8 cellular contexts compared by ENCODE assay signal in the genomic region with DNA sequence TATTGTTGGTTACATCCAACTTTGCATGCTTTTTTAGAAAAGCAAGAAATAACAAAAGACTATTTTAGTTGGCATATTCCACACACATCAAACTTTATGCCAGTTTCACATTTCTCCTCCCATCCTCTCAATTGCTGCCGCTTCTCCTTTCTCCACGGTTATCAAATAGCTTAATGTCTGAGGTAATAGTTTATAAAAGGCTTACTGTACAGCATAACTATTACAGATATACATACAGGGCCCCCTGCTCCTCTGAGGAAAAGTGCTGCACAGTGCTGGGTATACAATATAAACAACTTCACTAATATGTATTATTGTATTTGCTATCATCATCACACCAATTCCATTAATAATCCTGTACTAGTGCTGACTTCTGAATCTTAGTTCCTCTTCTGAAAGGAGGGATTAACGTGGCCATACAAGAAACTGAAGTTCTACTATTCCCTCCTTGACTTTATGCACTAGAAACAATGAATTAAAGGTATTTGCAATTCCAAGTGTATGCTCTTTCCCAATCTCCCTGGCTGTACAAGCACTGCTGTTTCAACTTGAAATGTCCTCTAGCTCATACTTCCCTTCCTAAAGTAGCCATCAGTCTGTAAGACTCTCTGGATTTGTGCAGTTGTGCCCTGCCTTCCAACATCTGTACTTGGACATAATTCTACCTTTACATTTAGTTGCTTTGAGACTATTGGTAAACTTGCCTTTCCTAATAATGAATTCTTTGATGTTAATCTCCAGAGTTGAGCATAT. TPM values are rescaled to one million over a fixed set of nuclear protein-coding genes. Genes with fewer than 3 reads are reported as not detected.
DNase-seq lines count a peak whose midpoint lies in the region; ATAC-seq, FAIRE-seq and TF ChIP-seq lines count a peak whose summit lies in the region.

No MANE protein-coding gene starts in this region.

- H4K5ac ChIP-seq in H1 (ENCODE audit: insufficient read length, low read depth, low read length): no peak overlapping the region

- peaks cover 26 to 52% (median 42%) of the 10 kb centered on the region in 4 donors for H3K4me1 Mint-ChIP-seq in CD4-positive, alpha-beta memory T cell
- H3K4me1 Mint-ChIP-seq in CD8-positive, alpha-beta T cell (ENCODE audit: low read depth): peaks cover 60% of the 10 kb centered on the region

- H3K18ac ChIP-seq in H1 (ENCODE audit: extremely low read depth, low read length) (no peak overlapping the region), trophoblast cell (ENCODE audit: low read length) (no peak overlapping the region)

- H4K8ac ChIP-seq in H1 (ENCODE audit: extremely low read depth, insufficient read depth, low read length): no peak overlapping the region
- H4K8ac ChIP-seq in trophoblast cell (ENCODE audit: low read depth, low read length): no peak overlapping the region

- H3K27ac Mint-ChIP-seq in CD4-positive, alpha-beta memory T cell: no peak overlapping the region
- H3K27ac Mint-ChIP-seq in CD8-positive, alpha-beta T cell: no peak overlapping the region

- H2AFZ ChIP-seq in H1 (ENCODE audit: low read length) (no peak overlapping the region), trophoblast cell (ENCODE audit: insufficient read depth, low read length, poor library complexity) (no peak overlapping the region)

- CTCF ChIA-PET in CD4-positive, alpha-beta memory T cell (lab: Charles Lee; ENCODE audit: partially characterized antibody): interaction anchor here (1.0 to 2.9 kb wide), 6 partner anchors 9 to 130 kb away, joined by 3 to 17 read pairs (median 4); no protein-coding TSS in a partner anchor
- CTCF ChIA-PET in H1 (lab: Charles Lee; ENCODE audit: partially characterized antibody): interaction anchor here (1.0 to 2.1 kb wide), 9 partner anchors 10 to 82 kb away, joined by 3 to 7 read pairs (median 4); no protein-coding TSS in a partner anchor
- CTCF ChIA-PET in CD8-positive, alpha-beta T cell (lab: Charles Lee): interaction anchor here (0.9 to 4.0 kb wide), 4 partner anchors 9 to 130 kb away, joined by 3 to 14 read pairs (median 6); no protein-coding TSS in a partner anchor

- no peak for FAIRE-seq in H1 (lab: Jason Lieb, UNC)

- peak overlapping the region in 1 of 2 donors; percentile 52 for H3K4me3 ChIP-seq in CD4-positive, alpha-beta memory T cell (ENCODE audit: low read length in 2 of 2)
- peak overlapping the region; percentile 76 for H3K4me3 ChIP-seq in NB4 (ENCODE audit: low read depth, low read length)
- peak overlapping the region in 2 of 4 experiments; percentile 1 to 79; a peak in 3 of 8 replicates for H3K4me3 ChIP-seq in H1 (ENCODE audit: extremely low read depth in 1 of 4, insufficient read depth in 2 of 4, low read depth in 3 of 4, low read length in 4 of 4)
- no peak overlapping the region for H3K4me3 ChIP-seq in trophoblast cell (ENCODE audit: low read depth, low read length)
- H3K4me3 ChIP-seq in CD8-positive, alpha-beta T cell (ENCODE audit: low read depth, low read length): no peak overlapping the region

- H4K20me1 ChIP-seq in H1 (replicated peaks in 1 of 2; ENCODE audit: control insufficient read depth in 1 of 2, insufficient read depth in 2 of 2, low read length in 2 of 2): peaks cover 22 to 33% of the 10 kb centered on the region in 2 experiments

- H2BK120ac ChIP-seq in H1 (replicated peaks; ENCODE audit: low read depth, low read length) (no peak overlapping the region), trophoblast cell (ENCODE audit: insufficient read depth, low read length, poor library complexity) (no peak overlapping the region)

- peak overlapping the region; percentile 81 to 93 for H3K4me2 ChIP-seq in H1 (ENCODE audit: insufficient read depth in 1 of 2, low read depth in 2 of 2, low read length in 2 of 2)
- H3K4me2 ChIP-seq in trophoblast cell (ENCODE audit: low read length): peak overlapping the region; percentile 63

- no peak overlapping the region for H3K56ac ChIP-seq in H1 (replicated peaks; ENCODE audit: insufficient read length, low read depth, low read length)

- TF ChIP-seq EP300 in H1 (IDR thresholded peaks at IDR 0.05; ENCODE audit: borderline replicate concordance in 1 of 2, low read depth in 2 of 2, low read length in 2 of 2): no peak

- peaks cover 0 to 6% (median 0%) of the 10 kb centered on the region in 8 donors for H3K9me3 Mint-ChIP-seq in CD4-positive, alpha-beta memory T cell
- no peaks in the 10 kb centered on the region for H3K9me3 Mint-ChIP-seq in CD8-positive, alpha-beta T cell

- no peak for TF ChIP-seq CTCF in NB4 (IDR thresholded peaks at IDR 0.05; ENCODE audit: low read depth, low read length)
- no peak for TF ChIP-seq CTCF in H1 (IDR thresholded peaks at IDR 0.05; ENCODE audit: control extremely low read depth in 1 of 3, insufficient read depth in 1 of 3, low read depth in 1 of 3, low read length in 3 of 3)
- TF ChIP-seq CTCF in CD8-positive, alpha-beta T cell (IDR thresholded peaks at IDR 0.05): no peak

- no peak for TF ChIP-seq POLR2A in NB4 (IDR thresholded peaks at IDR 0.05; ENCODE audit: extremely low read depth, insufficient read length)
- no peak for TF ChIP-seq POLR2A in H1 (IDR thresholded peaks at IDR 0.05; ENCODE audit: control extremely low read depth in 1 of 2, low read depth in 2 of 2, low read length in 2 of 2)

- WGBS in H1 (ENCODE audit: extremely low coverage in 1 of 2, insufficient coverage in 1 of 2, insufficient read length in 1 of 2, insufficient replicate concordance in 2 of 2, low coverage in 1 of 2, low lambda C conversion rate in 2 of 2, missing lambda C conversion rate in 1 of 2), 2 experiments: 59% methylated on average over 3 of the region's 3 CpGs; no CpG with 5 or more reads in 1 of the 2 experiments
- WGBS in trophoblast cell (ENCODE audit: extremely low coverage, insufficient coverage, insufficient read length): no CpG with 5 or more reads among the region's 3 CpGs

- DNase-seq in CD4-positive, alpha-beta memory T cell: peak in 1 of 5 donors; percentile 12
- DNase-seq in NB4 (ENCODE audit: low read depth) (peak; percentile 31), H1 (ENCODE audit: low read depth in 1 of 2, low spot score in 2 of 2) (no peak), trophoblast cell (peak in 1 of 2 donors; percentile 45), NCI-H1436 (lab: John Stamatoyannopoulos, UW) (no peak), SHP77 (lab: John Stamatoyannopoulos, UW) (no peak)
- DNase-seq in CD8-positive, alpha-beta T cell: no peak
- no peak for DNase-seq in stimulated activated CD4-positive, alpha-beta T cell treated with anti-CD3 and anti-CD28 coated beads, Interleukin-4, amount 100 ng/mL, for 24 hours

- H3K79me1 ChIP-seq in H1 (ENCODE audit: low read depth, low read length): no peaks in the 10 kb centered on the region; the same call in 1 of the 2 replicates
- peaks cover 13% of the 10 kb centered on the region for H3K79me1 ChIP-seq in trophoblast cell (ENCODE audit: low read length)

- H3K23ac ChIP-seq in H1 (ENCODE audit: insufficient read length): no peak overlapping the region
- no peak overlapping the region for H3K23ac ChIP-seq in trophoblast cell (ENCODE audit: low read length)

- H3K4ac ChIP-seq in H1 (replicated peaks; ENCODE audit: insufficient read length, low read depth, low read length): no peak overlapping the region
- H3K4ac ChIP-seq in trophoblast cell (ENCODE audit: low read depth, low read length): peak overlapping the region; percentile 97

- TF ChIP-seq RAD21 in H1 (IDR thresholded peaks at IDR 0.05 in 1 of 2, conservative IDR thresholded peaks at IDR 0.05 in 1 of 2; ENCODE audit: low read depth in 2 of 2, low read length in 2 of 2): no peak

- H3K27me3 ChIP-seq in CD4-positive, alpha-beta memory T cell (ENCODE audit: insufficient read depth, low read length): no peaks in the 10 kb centered on the region
- H3K27me3 ChIP-seq in H1 (replicated peaks in 1 of 4; ENCODE audit: control insufficient read depth in 3 of 4, extremely low read depth in 1 of 4, insufficient read depth in 3 of 4, low read length in 3 of 4) (no peaks in the 10 kb centered on the region), trophoblast cell (ENCODE audit: insufficient read depth, low read length) (no peaks in the 10 kb centered on the region)
- no peaks in the 10 kb centered on the region for H3K27me3 ChIP-seq in CD8-positive, alpha-beta T cell (ENCODE audit: insufficient read depth, low read length)

- no peak overlapping the region for H3K4me3 Mint-ChIP-seq in CD4-positive, alpha-beta memory T cell
- H3K4me3 Mint-ChIP-seq in CD8-positive, alpha-beta T cell: no peak overlapping the region

- peaks cover 1 to 4% of the 10 kb centered on the region in 2 donors for H3K27me3 Mint-ChIP-seq in CD4-positive, alpha-beta memory T cell
- no peaks in the 10 kb centered on the region for H3K27me3 Mint-ChIP-seq in CD8-positive, alpha-beta T cell (ENCODE audit: low read depth)

- no peaks in the 10 kb centered on the region for H3K9me3 ChIP-seq in CD4-positive, alpha-beta memory T cell (ENCODE audit: control insufficient read depth in 1 of 2, low read length in 2 of 2)
- H3K9me3 ChIP-seq in H1 (ENCODE audit: insufficient read depth in 2 of 2, low read depth in 1 of 2, low read length in 1 of 2) (no peaks in the 10 kb centered on the region), trophoblast cell (ENCODE audit: insufficient read depth, low read depth, low read length) (no peaks in the 10 kb centered on the region)
- H3K9me3 ChIP-seq in CD8-positive, alpha-beta T cell (ENCODE audit: low read length): no peaks in the 10 kb centered on the region

- no peak overlapping the region for H2AK5ac ChIP-seq in H1 (ENCODE audit: low read depth, low read length)
- no peak overlapping the region for H2AK5ac ChIP-seq in trophoblast cell (ENCODE audit: low read length)

- H2BK5ac ChIP-seq in H1 (ENCODE audit: low read depth, low read length) (no peak overlapping the region), trophoblast cell (ENCODE audit: low read depth, low read length, poor library complexity) (no peak overlapping the region)

- peak overlapping the region; percentile 99 for H3K27ac ChIP-seq in CD4-positive, alpha-beta memory T cell (ENCODE audit: low read depth, low read length)
- H3K27ac ChIP-seq in H1 (ENCODE audit: low read depth, low read length) (no peak overlapping the region), trophoblast cell (ENCODE audit: low read depth, low read length) (no peak overlapping the region)
- H3K27ac ChIP-seq in CD8-positive, alpha-beta T cell (ENCODE audit: low read depth, low read length): no peak overlapping the region

- H3K4me1 ChIP-seq in CD4-positive, alpha-beta memory T cell (ENCODE audit: insufficient read depth, low read length): peaks cover 70% of the 10 kb centered on the region
- peaks cover 0 to 7% (median 3%) of the 10 kb centered on the region in 4 experiments; a peak in 3 of 7 replicates for H3K4me1 ChIP-seq in H1 (replicated peaks in 1 of 4; ENCODE audit: control insufficient read depth in 3 of 4, insufficient read depth in 4 of 4, low read length in 3 of 4)
- peaks cover 0 to 2% of the 10 kb centered on the region in 2 experiments for H3K4me1 ChIP-seq in trophoblast cell (ENCODE audit: control insufficient read depth in 1 of 2, insufficient read depth in 2 of 2, low read length in 2 of 2)
- H3K4me1 ChIP-seq in CD8-positive, alpha-beta T cell (ENCODE audit: insufficient read depth, low read length): peaks cover 57% of the 10 kb centered on the region

- POLR2A ChIA-PET in CD4-positive, alpha-beta memory T cell (lab: Charles Lee; ENCODE audit: partially characterized antibody): interaction anchor here (1.0 to 4.9 kb wide), 6 partner anchors 10 to 743 kb away, joined by 3 to 60 read pairs (median 4); a partner anchor contains a TSS
- POLR2A ChIA-PET in H1 (lab: Charles Lee; ENCODE audit: partially characterized antibody): interaction anchor here (0.7 to 5.2 kb wide), 2 partner anchors 16 to 83 kb away, joined by 3 to 39 read pairs; a partner anchor contains a TSS
- POLR2A ChIA-PET in CD8-positive, alpha-beta T cell (lab: Charles Lee): interaction anchor here (1.5 to 1.6 kb wide), 2 partner anchors 83 to 130 kb away, joined by 4 to 5 read pairs; no protein-coding TSS in a partner anchor

- H3K79me2 ChIP-seq in H1 (ENCODE audit: control insufficient read depth in 1 of 2, insufficient read depth in 2 of 2, low read length in 2 of 2) (peaks cover 26 to 67% of the 10 kb centered on the region in 2 experiments), trophoblast cell (ENCODE audit: control insufficient read depth, insufficient read depth, low read length, poor library complexity) (peaks cover 17% of the 10 kb centered on the region)

- no peak overlapping the region for H2BK15ac ChIP-seq in H1 (ENCODE audit: low read length)

- no peak overlapping the region for H4K12ac ChIP-seq in trophoblast cell (ENCODE audit: low read depth, low read length)

- H2BK12ac ChIP-seq in H1 (ENCODE audit: low read depth, low read length) (no peak overlapping the region), trophoblast cell (ENCODE audit: low read length) (no peak overlapping the region)

- no peak overlapping the region for H3K14ac ChIP-seq in H1 (ENCODE audit: insufficient read length)
- H3K14ac ChIP-seq in trophoblast cell (ENCODE audit: low read length): no peak overlapping the region

- no peak overlapping the region for H2BK20ac ChIP-seq in H1 (ENCODE audit: low read length)

- no peak for ATAC-seq in CD8-positive, alpha-beta T cell

- H3K36me3 ChIP-seq in CD4-positive, alpha-beta memory T cell (ENCODE audit: insufficient read depth, low read length): no peaks in the 10 kb centered on the region
- no peaks in the 10 kb centered on the region for H3K36me3 ChIP-seq in H1 (ENCODE audit: control insufficient read depth in 2 of 4, insufficient read depth in 4 of 4, low read length in 3 of 4)
- peaks cover 0 to 5% of the 10 kb centered on the region in 2 experiments for H3K36me3 ChIP-seq in trophoblast cell (ENCODE audit: control insufficient read depth in 1 of 2, insufficient read depth in 2 of 2, low read length in 2 of 2)
- H3K36me3 ChIP-seq in CD8-positive, alpha-beta T cell (ENCODE audit: insufficient read depth, low read length): no peaks in the 10 kb centered on the region

- H4K91ac ChIP-seq in H1 (replicated peaks; ENCODE audit: insufficient read length, low read length): no peak overlapping the region
- no peak overlapping the region for H4K91ac ChIP-seq in trophoblast cell (ENCODE audit: low read depth, low read length)

- H3K23me2 ChIP-seq in H1 (ENCODE audit: low read depth, low read length): peaks cover 6% of the 10 kb centered on the region

- peaks cover 0 to 22% of the 10 kb centered on the region in 2 donors for H3K36me3 Mint-ChIP-seq in CD4-positive, alpha-beta memory T cell
- H3K36me3 Mint-ChIP-seq in CD8-positive, alpha-beta T cell: peaks cover 19% of the 10 kb centered on the region

- intact Hi-C loops in CD4-positive, alpha-beta memory T cell (cut with micrococcal nuclease): loop anchor here (2.0 to 10.0 kb wide), 5 partner anchors 20 to 1702 kb away; a partner anchor contains a TSS
- intact Hi-C loops in CD8-positive, alpha-beta T cell (cut with DNase I, micrococcal nuclease): loop anchor here (10.0 kb wide), 3 partner anchors 122 to 1348 kb away; a partner anchor contains a TSS

- H3K9ac ChIP-seq in H1 (replicated peaks in 1 of 4; ENCODE audit: extremely low read depth in 1 of 4, low read depth in 3 of 4, low read length in 3 of 4) (no peak overlapping the region; a peak in 1 of 7 replicates), trophoblast cell (ENCODE audit: low read length) (no peak overlapping the region)

RNA-seq across cellular contexts. Expression of a gene that starts 2.5 kb away (rescaled TPM):
- 100 to 1,000 TPM; 353 to 360 TPM for total RNA-seq in CD4-positive, alpha-beta memory T cell
- 100 to 1,000 TPM; 226 to 370 TPM for polyA plus RNA-seq in CD4-positive, alpha-beta memory T cell
- 223 and 234 TPM in 2 replicates for total RNA-seq in H1 (2021; fragmentation: NEBNext Ultra II Directional; extraction: Animal tissue kit (Norgen Biotek cat#: 25700))
- 64.8 and 97.8 TPM in 2 replicates for polyA plus RNA-seq in H1 (2011; rRNA removed)
- polyA plus RNA-seq in H1 (2011; cell fraction: cytosol; rRNA removed): 81.2 TPM
- polyA plus RNA-seq in H1 (2011; cell fraction: nucleus; rRNA removed): 37.7 TPM
- 164 to 315 TPM (median 178 TPM) in 4 replicates for polyA plus RNA-seq in H1 (2012, experiment 1 of 2)
- 92.4 TPM for polyA plus RNA-seq in H1 (2012, experiment 2 of 2)
- polyA plus RNA-seq in H1 (2013, experiment 1 of 2): 165 TPM
- polyA plus RNA-seq in H1 (2013, experiment 2 of 2): 165 TPM
- 348 and 404 TPM in 2 replicates for polyA minus RNA-seq in H1 (2011; rRNA and poly(A)+ RNA removed)
- polyA minus RNA-seq in H1 (2011; cell fraction: cytosol; rRNA and poly(A)+ RNA removed): 156 TPM
- polyA minus RNA-seq in H1 (2011; cell fraction: nucleus; rRNA and poly(A)+ RNA removed): 113 TPM
- 223 and 238 TPM in 2 replicates for polyA plus RNA-seq in trophoblast cell (2013)
- total RNA-seq in CD8-positive, alpha-beta T cell: 100 to 1,000 TPM; 381 to 403 TPM
